ENCODE assay signal across 14 cellular contexts in genomic region chr1:245045087-245045881, GRCh38.
DNase-seq lines count a peak whose midpoint lies in the region; ATAC-seq, FAIRE-seq and TF ChIP-seq lines count a peak whose summit lies in the region.
"Had no signal": no experiment of that assay in that cellular context is flagged by ENCODE, and none has a peak within 500 bp of the region (broad histone marks: within the 10 kb centered on the region; RNA-seq: fewer than 3 reads in every experiment).

No MANE protein-coding gene starts in this region.

- ATAC-seq in right lobe of liver (peak; percentile 87 to 94 (median 90)), omental fat pad (ENCODE audit: low FRiP score) (no peak), GM21529 (IDR thresholded peaks at IDR 0.05; ENCODE audit: unreplicated experiment) (no peak)
- ATAC-seq: activated naive CD8-positive, alpha-beta T cell treated with anti-CD3 and anti-CD28 coated beads, Interleukin-2, amount 50 U/mL, for 24 hours had no signal

- H3K9me3 ChIP-seq in AG04450 (ENCODE audit: control insufficient read depth, insufficient read depth, low read length) (no peaks in the 10 kb centered on the region), endocrine pancreas (ENCODE audit: control insufficient read depth, low read length) (no peaks in the 10 kb centered on the region), right lobe of liver (no peaks in the 10 kb centered on the region)
- H3K9me3 ChIP-seq: BLaER1, lower lobe of right lung had no signal

- peak overlapping the region; percentile 2 for H3K27ac ChIP-seq in AG04450 (ENCODE audit: low read depth, low read length)
- H3K27ac ChIP-seq in right lobe of liver = peak overlapping the region in 2 of 3 donors; percentile 65 to 66
- H3K27ac ChIP-seq: BLaER1, lower lobe of right lung had no signal

- DNase-seq in AG04450 (ENCODE audit: low read depth, low spot score) (no peak), NCI-H460 (ENCODE audit: extremely low read depth, low read depth) (peak; percentile 85), right lobe of liver (peak; percentile 73 to 91 (median 88)), H54 (ENCODE audit: insufficient read length, low spot score) (no peak), omental fat pad (ENCODE audit: low spot score) (no peak)
- no peak for DNase-seq in activated naive CD4-positive, alpha-beta T cell (lab: John Stamatoyannopoulos, UW)
- DNase-seq: activated CD4-positive, alpha-beta T cell treated with anti-CD3 and anti-CD28 coated beads, Interleukin-2, amount 50 U/mL, for 4 hours; activated naive CD8-positive, alpha-beta T cell treated with anti-CD3 and anti-CD28 coated beads, Interleukin-2, amount 50 U/mL, for 24 hours; lower lobe of right lung; NCI-H1436 treated with DMSO at 0.1 percent for 48 hours; stimulated activated naive CD4-positive, alpha-beta T cell had no signal

- H3K4me1 ChIP-seq in endocrine pancreas (ENCODE audit: control insufficient read depth, insufficient read depth, low read length) (no peaks in the 10 kb centered on the region), right lobe of liver (peaks cover 0 to 40% (median 3%) of the 10 kb centered on the region in 4 donors)
- H3K4me1 ChIP-seq: BLaER1 had no signal

- H3K4me3 ChIP-seq in AG04450 (ENCODE audit: low read depth, low read length) (no peak overlapping the region), endocrine pancreas (ENCODE audit: control insufficient read depth, insufficient read depth, low read length) (peak overlapping the region; percentile 76), right lobe of liver (peak overlapping the region in 2 of 3 donors; percentile 7 to 36)
- H3K4me3 ChIP-seq: BLaER1, lower lobe of right lung had no signal

- intact Hi-C loops in right lobe of liver (cut with DNase I) = loop anchor here in 1 of 2 donors (10.0 kb wide), 1 partner anchor 240 kb away; no protein-coding TSS in a partner anchor

- no peak for FAIRE-seq in H54 (lab: Jason Lieb, UNC)

- H3K36me3 ChIP-seq in endocrine pancreas (ENCODE audit: control insufficient read depth, insufficient read depth, low read length) (no peaks in the 10 kb centered on the region), right lobe of liver (no peaks in the 10 kb centered on the region)
- H3K36me3 ChIP-seq: lower lobe of right lung had no signal

- no peaks in the 10 kb centered on the region for H3K27me3 ChIP-seq in AG04450 (ENCODE audit: control insufficient read depth, insufficient read depth, low read length)
- no peaks in the 10 kb centered on the region for H3K27me3 ChIP-seq in endocrine pancreas (ENCODE audit: control insufficient read depth, insufficient read depth, low read length)
- H3K27me3 ChIP-seq in right lobe of liver = no peaks in the 10 kb centered on the region
- H3K27me3 ChIP-seq: BLaER1 had no signal

- peak; percentile 40 for TF ChIP-seq POLR2A in right lobe of liver (IDR thresholded peaks at IDR 0.05)
- no peak for TF ChIP-seq POLR2A in H54 (IDR thresholded peaks at IDR 0.05; ENCODE audit: low read depth, low read length)

- H3K9ac ChIP-seq in endocrine pancreas (ENCODE audit: control insufficient read depth, insufficient read depth, low read length) = no peak overlapping the region
- H3K9ac ChIP-seq: BLaER1 had no signal

- POLR2A ChIA-PET in AG04450 (lab: Yijun Ruan, JAX) = no interaction called here

- WGBS in right lobe of liver (ENCODE audit: insufficient coverage, low coverage, low lambda C conversion rate, missing lambda C conversion rate) = 40% methylated on average over 4 of the region's 9 CpGs

- CTCF ChIA-PET in AG04450 (lab: Charles Lee) = interaction anchor here (1.2 kb wide), 1 partner anchor 244 kb away, joined by 4 read pairs; no protein-coding TSS in a partner anchor

- TF ChIP-seq CTCF in AG04450 (IDR thresholded peaks at IDR 0.05; ENCODE audit: low read depth, low read length) (no peak), right lobe of liver (IDR thresholded peaks at IDR 0.05) (no peak), omental fat pad (IDR thresholded peaks at IDR 0.05) (no peak)

Comparison
In these comparisons a context has a peak if more than half of its experiments do, and no peak if none do; other contexts are left out.
1. DNase-seq: peak in NCI-H460 (single experiment) and right lobe of liver (3 of 3); none in AG04450 (single experiment), activated naive CD4-positive, alpha-beta T cell (0 of 4), H54 (single experiment) and omental fat pad (single experiment).
2. ATAC-seq: peak in right lobe of liver (4 of 4); none in omental fat pad (single experiment) and GM21529 (single experiment).